ENCODE assay signal across 14 cellular contexts in the genomic region with DNA sequence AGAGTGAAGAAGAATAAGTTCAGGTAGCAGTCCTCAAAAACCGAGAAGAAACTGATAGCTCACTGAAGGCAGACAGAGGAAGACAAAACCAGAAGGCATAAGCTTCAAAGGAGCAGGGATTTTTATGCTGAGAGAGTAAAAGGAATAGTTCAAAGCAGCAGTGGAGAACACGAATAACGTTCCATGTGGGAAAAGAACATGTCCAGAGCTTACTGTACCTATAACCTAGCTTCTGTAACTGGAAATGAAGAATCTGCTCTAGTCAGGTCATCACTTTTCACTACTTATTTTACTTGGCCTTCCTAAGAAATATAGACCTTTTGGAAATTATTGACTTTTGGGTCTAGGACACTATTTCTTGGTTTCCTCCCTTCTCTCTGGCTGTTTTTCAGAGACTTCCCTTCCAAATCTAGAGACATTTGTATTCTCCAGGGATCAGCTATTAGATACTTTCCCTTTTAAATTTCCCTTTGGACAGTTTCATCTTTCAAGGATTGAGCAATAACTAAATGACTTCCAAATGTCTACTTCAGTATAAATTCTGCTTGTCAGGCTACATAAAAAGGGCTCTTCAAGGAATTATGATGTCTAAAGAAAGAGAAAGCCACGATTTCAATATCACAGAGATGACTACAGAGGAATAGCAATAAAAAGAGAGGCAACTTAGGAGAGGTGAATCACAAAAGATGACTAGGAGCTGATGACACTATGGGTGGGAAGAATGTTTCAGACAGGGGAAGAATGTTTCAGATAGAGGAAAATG. TPM values are rescaled to one million over a fixed set of nuclear protein-coding genes. Genes with fewer than 3 reads are reported as not detected.
DNase-seq lines count a peak whose midpoint lies in the region; ATAC-seq, FAIRE-seq and TF ChIP-seq lines count a peak whose summit lies in the region.
"Had no signal": no experiment of that assay in that cellular context is flagged by ENCODE, and none has a peak within 500 bp of the region (broad histone marks: within the 10 kb centered on the region; RNA-seq: fewer than 3 reads in every experiment).

No MANE protein-coding gene starts in this region.

- H3K4me1 ChIP-seq in ACC112 (ENCODE audit: control insufficient read depth, insufficient read depth, low read length, unreplicated experiment) (peaks cover 44% of the 10 kb centered on the region), mammary epithelial cell (ENCODE audit: insufficient read depth, low read length) (peaks cover 6% of the 10 kb centered on the region), keratinocyte (ENCODE audit: control insufficient read depth, extremely low read depth, insufficient read depth, low read length) (peaks cover 10% of the 10 kb centered on the region), neuronal stem cell (ENCODE audit: control insufficient read depth in 2 of 2, insufficient read depth in 1 of 2, low read depth in 1 of 2, low read length in 2 of 2) (peaks cover 0 to 9% of the 10 kb centered on the region in 2 donors)

- no peak overlapping the region for H3K27ac Mint-ChIP-seq in HFFc6
- no peak overlapping the region for H3K27ac Mint-ChIP-seq in WTC11
- H3K27ac Mint-ChIP-seq: dendritic cell treated with granulocyte-macrophage colony-stimulating factor and Interleukin-4, amounts not matched to agents 40 ng/mL and 50 ng/mL, for 4 days had no signal

- no peaks in the 10 kb centered on the region for H3K79me1 ChIP-seq in neuronal stem cell (ENCODE audit: low read depth, low read length)

- H3K23ac ChIP-seq in neuronal stem cell (ENCODE audit: low read depth, low read length, poor library complexity) = no peak overlapping the region

- no peak overlapping the region for H3K18ac ChIP-seq in neuronal stem cell (ENCODE audit: low read length)

- H4K91ac ChIP-seq in neuronal stem cell (ENCODE audit: low read depth, low read length, poor library complexity) = no peak overlapping the region

- intact Hi-C loops in mammary epithelial cell (cut with micrococcal nuclease) = no loop called here

- H3K79me2 ChIP-seq in ACC112 (ENCODE audit: control insufficient read depth, insufficient read depth, low read length, unreplicated experiment) (peaks cover 70% of the 10 kb centered on the region), mammary epithelial cell (ENCODE audit: insufficient read depth, low read length) (peaks cover 83% of the 10 kb centered on the region), keratinocyte (ENCODE audit: control insufficient read depth, insufficient read depth, low read length) (peaks cover 58% of the 10 kb centered on the region)

- H4K20me1 ChIP-seq in mammary epithelial cell (ENCODE audit: insufficient read depth, low read length) = peaks cover 6% of the 10 kb centered on the region
- H4K20me1 ChIP-seq in keratinocyte (ENCODE audit: control insufficient read depth, extremely low read depth, insufficient read depth, low read length) = peaks cover 2% of the 10 kb centered on the region

- no peak overlapping the region for H4K8ac ChIP-seq in neuronal stem cell (ENCODE audit: low read depth, low read length)

- H3K4me3 ChIP-seq in ACC112 (ENCODE audit: low read depth, low read length) (peak overlapping the region; percentile 58), mammary epithelial cell (replicated peaks in 1 of 3; ENCODE audit: insufficient read depth in 1 of 3, low read depth in 2 of 3, low read length in 3 of 3) (no peak overlapping the region), keratinocyte (ENCODE audit: control insufficient read depth in 2 of 3, extremely low read depth in 1 of 3, insufficient read depth in 2 of 3, low read depth in 1 of 3, low read length in 3 of 3) (no peak overlapping the region), neuronal stem cell (ENCODE audit: low read length in 2 of 2) (no peak overlapping the region)

- WGBS in mammary epithelial cell (ENCODE audit: low coverage, missing lambda C conversion rate) = 87% methylated on average over 4 of the region's 4 CpGs
- no CpG with 5 or more reads among the region's 4 CpGs for WGBS in neuronal stem cell (ENCODE audit: extremely low coverage in 2 of 2, insufficient read length in 2 of 2, insufficient replicate concordance in 1 of 2), 2 donors

- H3K4me1 Mint-ChIP-seq in HFFc6 (ENCODE audit: low read depth) (peaks cover 31% of the 10 kb centered on the region), WTC11 (peaks cover 15% of the 10 kb centered on the region)

- H3K14ac ChIP-seq in neuronal stem cell (ENCODE audit: low read length) = no peak overlapping the region

- H2AFZ ChIP-seq in ACC112 (ENCODE audit: low read length, unreplicated experiment) (no peak overlapping the region), mammary epithelial cell (ENCODE audit: low read depth, low read length) (no peak overlapping the region), keratinocyte (ENCODE audit: control insufficient read depth, low read length) (no peak overlapping the region), neuronal stem cell (ENCODE audit: low read length) (no peak overlapping the region)

- peaks cover 26% of the 10 kb centered on the region for H3K36me3 ChIP-seq in ACC112 (ENCODE audit: insufficient read depth, low read length)
- no peaks in the 10 kb centered on the region for H3K36me3 ChIP-seq in mammary epithelial cell (ENCODE audit: insufficient read depth, low read length)
- peaks cover 0 to 4% of the 10 kb centered on the region in 2 experiments for H3K36me3 ChIP-seq in keratinocyte (ENCODE audit: control insufficient read depth in 2 of 2, extremely low read depth in 1 of 2, insufficient read depth in 2 of 2, low read length in 2 of 2)
- H3K36me3 ChIP-seq in neuronal stem cell (replicated peaks in 1 of 2; ENCODE audit: control insufficient read depth in 2 of 2, insufficient read depth in 2 of 2, low read length in 2 of 2) = peaks cover 1 to 84% of the 10 kb centered on the region in 2 donors

- H3K27me3 ChIP-seq in ACC112 (ENCODE audit: insufficient read depth, low read length) (no peaks in the 10 kb centered on the region), mammary epithelial cell (ENCODE audit: insufficient read depth, low read length) (no peaks in the 10 kb centered on the region), keratinocyte (ENCODE audit: control insufficient read depth, extremely low read depth, insufficient read depth, low read length) (no peaks in the 10 kb centered on the region), neuronal stem cell (ENCODE audit: control insufficient read depth in 3 of 3, insufficient read depth in 3 of 3, low read depth in 1 of 3, low read length in 3 of 3) (no peaks in the 10 kb centered on the region)

- ATAC-seq in WTC11 = no peak
- no peak for ATAC-seq in HG03354 (IDR thresholded peaks at IDR 0.05; ENCODE audit: poor library complexity, severe bottlenecking, unreplicated experiment)

- no peak overlapping the region for H2BK120ac ChIP-seq in neuronal stem cell (ENCODE audit: low read depth, low read length)

- POLR2A ChIA-PET in WTC11 (lab: Charles Lee) = no interaction called here

- H3K36me3 Mint-ChIP-seq in HFFc6 (ENCODE audit: low read depth) (peaks cover 30% of the 10 kb centered on the region), WTC11 (peaks cover 16% of the 10 kb centered on the region)

- H3K9ac ChIP-seq in mammary epithelial cell (ENCODE audit: insufficient read depth, low read length) (no peak overlapping the region), keratinocyte (ENCODE audit: control insufficient read depth, extremely low read depth, insufficient read depth, low read length) (peak overlapping the region; percentile 6), neuronal stem cell (ENCODE audit: low read depth, low read length, poor library complexity) (no peak overlapping the region)

- H2AK5ac ChIP-seq in neuronal stem cell (ENCODE audit: low read depth, low read length) = no peak overlapping the region

- no peak overlapping the region for H2BK12ac ChIP-seq in neuronal stem cell (ENCODE audit: low read length)

- H3K27ac ChIP-seq in ACC112 (ENCODE audit: low read depth, low read length) (peak overlapping the region; percentile 89), mammary epithelial cell (ENCODE audit: insufficient read depth, low read depth, low read length) (peak overlapping the region; percentile 28), keratinocyte (ENCODE audit: control insufficient read depth, insufficient read depth, low read length) (peak overlapping the region; percentile 59), neuronal stem cell (replicated peaks; ENCODE audit: low read length) (no peak overlapping the region)

- H3K9me3 ChIP-seq in mammary epithelial cell (replicated peaks; ENCODE audit: insufficient read depth, low read length) = no peaks in the 10 kb centered on the region
- H3K9me3 ChIP-seq in keratinocyte (ENCODE audit: control insufficient read depth, low read depth, low read length) = no peaks in the 10 kb centered on the region
- H3K9me3 ChIP-seq in neuronal stem cell (replicated peaks in 1 of 2; ENCODE audit: control insufficient read depth in 2 of 2, insufficient read depth in 1 of 2, low read depth in 1 of 2, low read length in 2 of 2) = peaks cover 0 to 23% of the 10 kb centered on the region in 2 donors

- dilution Hi-C loops in mammary epithelial cell (cut with HindIII; ENCODE audit: low sequenced_read_pairs) = no loop called here
- dilution Hi-C loops in keratinocyte (cut with MboI; ENCODE audit: extremely low pct_ligation_motif_present, low sequenced_read_pairs) = no loop called here

- H3K9me1 ChIP-seq in keratinocyte (ENCODE audit: control insufficient read depth, extremely low read depth, insufficient read depth, low read length) = no peaks in the 10 kb centered on the region

- CTCF ChIA-PET in mammary epithelial cell (lab: Charles Lee; ENCODE audit: low non-redundant PET) (no interaction called here), WTC11 (lab: Charles Lee) (no interaction called here)

- H2BK15ac ChIP-seq in neuronal stem cell (ENCODE audit: low read length) = no peak overlapping the region

- no peak overlapping the region for H3K4ac ChIP-seq in neuronal stem cell (ENCODE audit: low read length)

- BruUV-seq in mammary epithelial cell (replicated peaks; lab: Mats Ljungman, UMichigan) = no TSS peak

- H3K4me3 Mint-ChIP-seq in HFFc6 (no peak overlapping the region), WTC11 (no peak overlapping the region)
- H3K4me3 Mint-ChIP-seq: dendritic cell treated with granulocyte-macrophage colony-stimulating factor and Interleukin-4, amounts not matched to agents 40 ng/mL and 50 ng/mL, for 4 days; neural crest cell had no signal

- H2BK5ac ChIP-seq in neuronal stem cell (ENCODE audit: low read length) = no peak overlapping the region

- DNase-seq in HFFc6 = peak; percentile 85
- peak; percentile 67 for DNase-seq in mammary epithelial cell
- peak; percentile 7 for DNase-seq in keratinocyte (ENCODE audit: low read depth, low spot score)
- no peak for DNase-seq in WTC11 (ENCODE audit: low spot score)
- no peak for DNase-seq in neuronal stem cell (ENCODE audit: low spot score)
- no peak for DNase-seq in middle frontal gyrus (ENCODE audit: extremely low spot score, low spot score)
- DNase-seq: activated CD4-positive, CD25-positive, alpha-beta regulatory T cell; activated effector memory CD4-positive, alpha-beta T cell treated with Interleukin-2 at 50 U/mL for 16 hours; NCI-H345; SHP77 had no signal

- H3K9me3 Mint-ChIP-seq in HFFc6 (no peaks in the 10 kb centered on the region), WTC11 (peaks cover 10% of the 10 kb centered on the region)

- FAIRE-seq in keratinocyte (lab: Jason Lieb, UNC) = peak; percentile 61

- in situ Hi-C loops in mammary epithelial cell (cut with MboI; ENCODE audit: low sequenced_read_pairs in 2 of 2) = no loop called here

- no peaks in the 10 kb centered on the region for H3K27me3 Mint-ChIP-seq in HFFc6 (ENCODE audit: insufficient read depth)
- H3K27me3 Mint-ChIP-seq in WTC11 (ENCODE audit: low read depth) = no peaks in the 10 kb centered on the region
- H3K27me3 Mint-ChIP-seq: dendritic cell treated with granulocyte-macrophage colony-stimulating factor and Interleukin-4, amounts not matched to agents 40 ng/mL and 50 ng/mL, for 4 days had no signal

- TF ChIP-seq CTCF in HFFc6 (IDR thresholded peaks at IDR 0.05) = no peak
- TF ChIP-seq CTCF in mammary epithelial cell (conservative IDR thresholded peaks at IDR 0.05 in 1 of 2, IDR thresholded peaks at IDR 0.05 in 1 of 2; ENCODE audit: extremely low read depth in 1 of 2, insufficient read depth in 1 of 2, low read depth in 1 of 2, low read length in 2 of 2) = no peak
- TF ChIP-seq CTCF in keratinocyte (optimal IDR thresholded peaks at IDR 0.05 in 1 of 3, IDR thresholded peaks at IDR 0.05 in 1 of 3, conservative IDR thresholded peaks at IDR 0.05 in 1 of 3; ENCODE audit: extremely low read depth in 1 of 3, insufficient read depth in 2 of 3, low read length in 3 of 3) = no peak
- TF ChIP-seq CTCF in WTC11 (IDR thresholded peaks at IDR 0.05) = no peak

- H3K4me2 ChIP-seq in mammary epithelial cell (ENCODE audit: insufficient read depth, low read depth, low read length) = peak overlapping the region; percentile 17
- H3K4me2 ChIP-seq in keratinocyte (ENCODE audit: control insufficient read depth, extremely low read depth, insufficient read depth, low read depth, low read length) = peak overlapping the region; percentile 13
- H3K4me2 ChIP-seq in neuronal stem cell (ENCODE audit: insufficient read depth, low read length, poor library complexity, severe bottlenecking) = no peak overlapping the region

RNA-seq across cellular contexts. Expression of a gene that starts 46.7 kb away (rescaled TPM):
- total RNA-seq in HFFc6 (2021; fragmentation: NEBNext Ultra II Directional; extraction: Animal tissue kit (Norgen Biotek cat#: 25700)) = 10 to 100 TPM; 74.9 to 82.6 (median 81.1) TPM
- total RNA-seq in mammary epithelial cell (10 to 100 TPM; 93.0 to 98.9 TPM), WTC11 (2021) (108 to 120 TPM (median 113 TPM) in 3 replicates)
- polyA plus RNA-seq in mammary epithelial cell (24.1 TPM), keratinocyte (33.2 to 45.0 TPM (median 36.8 TPM) in 3 replicates)
- polyA minus RNA-seq in mammary epithelial cell (45.0 TPM), keratinocyte (51.7 to 114 TPM (median 64.2 TPM) in 3 replicates)
- polyA plus RNA-seq in keratinocyte (2011; ENCODE audit: low read depth) = 92.3 TPM
- 16.6 and 39.4 TPM in 2 replicates for polyA plus RNA-seq in keratinocyte (2011; cell fraction: cytosol; rRNA removed)
- polyA plus RNA-seq in keratinocyte (2011; cell fraction: nucleus; rRNA removed) = 39.1 and 45.8 TPM in 2 replicates
- polyA plus RNA-seq in keratinocyte (2012; ENCODE audit: low replicate concordance) = 33.6 and 33.7 TPM in 2 replicates
- 33.6 TPM for polyA minus RNA-seq in keratinocyte (2011; cell fraction: cytosol; rRNA and poly(A)+ RNA removed)
- 62.4 and 105 TPM in 2 replicates for polyA minus RNA-seq in keratinocyte (2011; cell fraction: nucleus; rRNA and poly(A)+ RNA removed)
- polyA plus RNA-seq in neuronal stem cell (2013, experiment 1 of 2) = 66.1 TPM
- polyA plus RNA-seq in neuronal stem cell (2013, experiment 2 of 2) = 63.4 TPM

Comparison
In these comparisons a context has a peak if more than half of its experiments do, and no peak if none do; other contexts are left out.
1. DNase-seq: peak in HFFc6 (single experiment), mammary epithelial cell (single experiment) and keratinocyte (single experiment); none in WTC11 (single experiment), neuronal stem cell (single experiment) and middle frontal gyrus (single experiment).